Comparison of ENCODE assay signal across 23 cellular contexts in the genomic region with DNA sequence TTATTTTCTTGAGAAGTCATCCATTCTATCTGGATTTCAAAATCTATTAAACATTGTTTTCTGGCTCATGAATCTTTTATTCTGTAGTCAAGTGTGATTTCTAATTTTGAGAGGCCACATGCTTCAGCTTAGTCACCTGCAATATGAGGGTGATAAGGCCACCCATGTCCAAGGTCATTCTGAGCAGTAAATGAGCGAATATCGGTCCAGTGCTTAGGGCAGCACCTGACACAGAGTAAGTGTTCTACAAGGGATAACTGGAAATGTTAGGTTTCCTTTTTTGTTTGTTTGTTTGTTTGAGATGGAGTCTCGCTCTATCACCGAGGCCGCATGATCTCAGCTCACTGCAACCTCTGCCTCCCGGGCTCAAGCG.
"Had no signal": no experiment of that assay in that cellular context is flagged by ENCODE, and none has a peak within 500 bp of the region (broad histone marks: within the 10 kb centered on the region; RNA-seq: fewer than 3 reads in every experiment).

No MANE protein-coding gene starts in this region.

- H3K27me3 ChIP-seq: dorsolateral prefrontal cortex, heart left ventricle, left lung, right lobe of liver, stomach, transverse colon had no signal

- ATAC-seq: esophagus mucosa, heart left ventricle, left lung, lower lobe of right lung, right lobe of liver had no signal

- H3K9me3 Mint-ChIP-seq: memory B cell, nephron had no signal

- H3K27me3 Mint-ChIP-seq: memory B cell had no signal

- H3K9me3 ChIP-seq: heart left ventricle, left lung, lower lobe of right lung, prostate gland, right lobe of liver, stomach, thoracic aorta, transverse colon had no signal

- H3K36me3 ChIP-seq: prostate gland had no signal

- H3K27ac Mint-ChIP-seq: memory B cell, nephron had no signal

- FAIRE-seq: endometrium, frontal cortex, keratinocyte had no signal

- H3K27ac ChIP-seq: heart left ventricle, left lung, lower lobe of right lung, parathyroid adenoma, prostate gland, right lobe of liver, stomach, thoracic aorta, transverse colon had no signal

- H3K4me1 ChIP-seq: parathyroid adenoma, prostate gland, transverse colon had no signal

- H3K4me3 ChIP-seq: dorsolateral prefrontal cortex, heart left ventricle, left lung, lower lobe of right lung, prostate gland, right lobe of liver, stomach, thoracic aorta, transverse colon had no signal

- H3K4me1 Mint-ChIP-seq: memory B cell, nephron had no signal

- DNase-seq: cortex of kidney; dorsolateral prefrontal cortex; effector CD8-positive, alpha-beta T cell; heart left ventricle; left lung; lower lobe of right lung; midbrain; occipital lobe; right lobe of liver; stimulated activated CD4-positive, alpha-beta T cell treated with anti-CD3 and anti-CD28 coated beads, Interleukin-12 subunit alpha, Interleukin-12 subunit beta, amount 100 ng/mL, for 4 hours; stimulated activated naive CD4-positive, alpha-beta T cell; stomach; substantia nigra; transverse colon had no signal

- H3K4me3 Mint-ChIP-seq: memory B cell, nephron had no signal
